Comparison of ENCODE assay signal across 9 cellular contexts in genomic region chr10:1110674-1111119, GRCh38. TPM values are rescaled to one million over a fixed set of nuclear protein-coding genes. Genes with fewer than 3 reads are reported as not detected.
A peak's percentile ranks its signal among the peaks of the same experiment; 100 is the strongest.
DNase-seq lines count a peak whose midpoint lies in the region; ATAC-seq and TF ChIP-seq lines count a peak whose summit lies in the region.
"Had no signal": no experiment of that assay in that cellular context is flagged by ENCODE, and none has a peak within 500 bp of the region (broad histone marks: within the 10 kb centered on the region; RNA-seq: fewer than 3 reads in every experiment).

No MANE protein-coding gene starts in this region.

- intact Hi-C loops in activated naive CD4-positive, alpha-beta T cell treated with anti-CD3 and anti-CD28 coated beads for 36 hours (cut with micrococcal nuclease): loop anchor here (1.0 to 10.0 kb wide), 13 partner anchors 13 to 1985 kb away; partner anchors contain the start of genes ADARB2 and IDI1
- intact Hi-C loops in activated CD8-positive, alpha-beta T cell treated with anti-CD3 and anti-CD28 coated beads for 36 hours (cut with micrococcal nuclease): no loop called here

- H3K79me2 ChIP-seq in hepatocyte: no peaks in the 10 kb centered on the region

- peaks cover 30% of the 10 kb centered on the region for H3K4me1 Mint-ChIP-seq in activated naive CD4-positive, alpha-beta T cell treated with anti-CD3 and anti-CD28 coated beads for 36 hours (ENCODE audit: low read depth)
- H3K4me1 Mint-ChIP-seq in activated CD8-positive, alpha-beta T cell treated with anti-CD3 and anti-CD28 coated beads for 36 hours (ENCODE audit: low read depth): peaks cover 32% of the 10 kb centered on the region
- peaks cover 48% of the 10 kb centered on the region for H3K4me1 Mint-ChIP-seq in stimulated activated naive CD8-positive, alpha-beta T cell treated with anti-CD3 and anti-CD28 coated beads, Interleukin-15, amount 100 ng/mL, for 72 hours

- no peaks in the 10 kb centered on the region for H3K27me3 ChIP-seq in hepatocyte
- H3K27me3 ChIP-seq: left lung had no signal

- H3K4me3 Mint-ChIP-seq in activated naive CD4-positive, alpha-beta T cell treated with anti-CD3 and anti-CD28 coated beads for 36 hours: peak overlapping the region; percentile 30
- peak overlapping the region; percentile 46 for H3K4me3 Mint-ChIP-seq in activated CD8-positive, alpha-beta T cell treated with anti-CD3 and anti-CD28 coated beads for 36 hours
- H3K4me3 Mint-ChIP-seq in stimulated activated naive CD8-positive, alpha-beta T cell treated with anti-CD3 and anti-CD28 coated beads, Interleukin-15, amount 100 ng/mL, for 72 hours: peak overlapping the region; percentile 59 to 76

- POLR2A ChIA-PET in activated CD8-positive, alpha-beta T cell treated with anti-CD3 and anti-CD28 coated beads for 36 hours (lab: Charles Lee): no interaction called here

- no peak overlapping the region for H3K4me2 ChIP-seq in hepatocyte

- peaks cover 53% of the 10 kb centered on the region for H3K36me3 Mint-ChIP-seq in activated naive CD4-positive, alpha-beta T cell treated with anti-CD3 and anti-CD28 coated beads for 36 hours (ENCODE audit: low read depth)
- H3K36me3 Mint-ChIP-seq in activated CD8-positive, alpha-beta T cell treated with anti-CD3 and anti-CD28 coated beads for 36 hours (ENCODE audit: low read depth): peaks cover 64% of the 10 kb centered on the region

- no peak for TF ChIP-seq CTCF in activated CD8-positive, alpha-beta T cell treated with anti-CD3 and anti-CD28 coated beads for 36 hours (IDR thresholded peaks at IDR 0.05)
- TF ChIP-seq CTCF in hepatocyte (IDR thresholded peaks at IDR 0.05; ENCODE audit: poor library complexity): no peak

- peak overlapping the region; percentile 78 for H3K27ac Mint-ChIP-seq in activated naive CD4-positive, alpha-beta T cell treated with anti-CD3 and anti-CD28 coated beads for 36 hours
- H3K27ac Mint-ChIP-seq in activated CD8-positive, alpha-beta T cell treated with anti-CD3 and anti-CD28 coated beads for 36 hours: peak overlapping the region; percentile 90
- H3K27ac Mint-ChIP-seq in stimulated activated naive CD8-positive, alpha-beta T cell treated with anti-CD3 and anti-CD28 coated beads, Interleukin-15, amount 100 ng/mL, for 72 hours: peak overlapping the region; percentile 83 to 85

- DNase-seq in activated naive CD4-positive, alpha-beta T cell treated with anti-CD3 and anti-CD28 coated beads for 36 hours: no peak
- no peak for DNase-seq in activated naive CD4-positive, alpha-beta T cell treated with Interleukin-2 at 50 U/mL for 16 hours
- no peak for DNase-seq in activated CD8-positive, alpha-beta T cell treated with anti-CD3 and anti-CD28 coated beads for 36 hours
- DNase-seq in hepatocyte (ENCODE audit: low spot score): no peak
- no peak for DNase-seq in stimulated activated naive CD8-positive, alpha-beta T cell treated with anti-CD3 and anti-CD28 coated beads, Interleukin-15, amount 100 ng/mL, for 72 hours
- no peak for DNase-seq in germinal center (ENCODE audit: low spot score)
- no peak for DNase-seq in superior temporal gyrus (ENCODE audit: extremely low spot score)

- H3K27me3 Mint-ChIP-seq in activated naive CD4-positive, alpha-beta T cell treated with anti-CD3 and anti-CD28 coated beads for 36 hours (ENCODE audit: low read depth): no peaks in the 10 kb centered on the region
- no peaks in the 10 kb centered on the region for H3K27me3 Mint-ChIP-seq in activated CD8-positive, alpha-beta T cell treated with anti-CD3 and anti-CD28 coated beads for 36 hours
- H3K27me3 Mint-ChIP-seq in stimulated activated naive CD8-positive, alpha-beta T cell treated with anti-CD3 and anti-CD28 coated beads, Interleukin-15, amount 100 ng/mL, for 72 hours: no peaks in the 10 kb centered on the region

- 93% methylated on average over 12 of the region's 12 CpGs for WGBS in hepatocyte (ENCODE audit: low lambda C conversion rate, missing lambda C conversion rate)

- no peaks in the 10 kb centered on the region for H4K20me1 ChIP-seq in hepatocyte (ENCODE audit: insufficient read depth, poor library complexity, severe bottlenecking)

- no peak overlapping the region for H3K4me3 ChIP-seq in hepatocyte
- H3K4me3 ChIP-seq: left lung had no signal

- H3K9me3 ChIP-seq in hepatocyte (ENCODE audit: low read depth): no peaks in the 10 kb centered on the region
- H3K9me3 ChIP-seq: left lung had no signal

- H3K9me3 Mint-ChIP-seq in activated naive CD4-positive, alpha-beta T cell treated with anti-CD3 and anti-CD28 coated beads for 36 hours: no peaks in the 10 kb centered on the region
- no peaks in the 10 kb centered on the region for H3K9me3 Mint-ChIP-seq in activated CD8-positive, alpha-beta T cell treated with anti-CD3 and anti-CD28 coated beads for 36 hours
- H3K9me3 Mint-ChIP-seq in stimulated activated naive CD8-positive, alpha-beta T cell treated with anti-CD3 and anti-CD28 coated beads, Interleukin-15, amount 100 ng/mL, for 72 hours: no peaks in the 10 kb centered on the region

- CTCF ChIA-PET in activated naive CD4-positive, alpha-beta T cell treated with anti-CD3 and anti-CD28 coated beads for 36 hours (lab: Charles Lee): interaction anchor here (0.5 to 2.1 kb wide), 14 partner anchors 8 to 1592 kb away, joined by 3 to 12 read pairs (median 4); no protein-coding TSS in a partner anchor
- CTCF ChIA-PET in activated CD8-positive, alpha-beta T cell treated with anti-CD3 and anti-CD28 coated beads for 36 hours (lab: Charles Lee): interaction anchor here (0.5 to 2.8 kb wide), 26 partner anchors 8 to 310 kb away, joined by 3 to 15 read pairs (median 4); no protein-coding TSS in a partner anchor

- peaks cover 4% of the 10 kb centered on the region for H3K4me1 ChIP-seq in hepatocyte (ENCODE audit: insufficient read depth)
- H3K4me1 ChIP-seq: left lung had no signal

- H3K9me2 ChIP-seq in hepatocyte (replicated peaks; ENCODE audit: insufficient read depth): no peaks in the 10 kb centered on the region

- no peak overlapping the region for H2AFZ ChIP-seq in hepatocyte

- H3K27ac ChIP-seq in hepatocyte: peak overlapping the region; percentile 78

- H3K36me3 ChIP-seq in hepatocyte (replicated peaks; ENCODE audit: insufficient read depth, low read depth): no peaks in the 10 kb centered on the region

- no peak for ATAC-seq in activated CD8-positive, alpha-beta T cell treated with anti-CD3 and anti-CD28 coated beads for 36 hours
- ATAC-seq in stimulated activated naive CD8-positive, alpha-beta T cell treated with anti-CD3 and anti-CD28 coated beads, Interleukin-15, amount 100 ng/mL, for 72 hours: no peak
- ATAC-seq in GM21786 (IDR thresholded peaks at IDR 0.05; ENCODE audit: unreplicated experiment): no peak

RNA-seq across cellular contexts. Expression of gene WDR37, which starts 54.5 kb away (rescaled TPM):
- total RNA-seq in activated naive CD4-positive, alpha-beta T cell treated with anti-CD3 and anti-CD28 coated beads for 36 hours: 10 to 100 TPM; 14.0 to 16.0 TPM
- 10 to 100 TPM; 17.2 to 17.9 TPM for total RNA-seq in activated CD8-positive, alpha-beta T cell treated with anti-CD3 and anti-CD28 coated beads for 36 hours
- total RNA-seq in hepatocyte: 12.3 and 15.2 TPM in 2 replicates
- 8.6 and 13.2 TPM in 2 replicates for polyA plus RNA-seq in hepatocyte
